1 cellular context compared by ENCODE assay signal in the genomic region with DNA sequence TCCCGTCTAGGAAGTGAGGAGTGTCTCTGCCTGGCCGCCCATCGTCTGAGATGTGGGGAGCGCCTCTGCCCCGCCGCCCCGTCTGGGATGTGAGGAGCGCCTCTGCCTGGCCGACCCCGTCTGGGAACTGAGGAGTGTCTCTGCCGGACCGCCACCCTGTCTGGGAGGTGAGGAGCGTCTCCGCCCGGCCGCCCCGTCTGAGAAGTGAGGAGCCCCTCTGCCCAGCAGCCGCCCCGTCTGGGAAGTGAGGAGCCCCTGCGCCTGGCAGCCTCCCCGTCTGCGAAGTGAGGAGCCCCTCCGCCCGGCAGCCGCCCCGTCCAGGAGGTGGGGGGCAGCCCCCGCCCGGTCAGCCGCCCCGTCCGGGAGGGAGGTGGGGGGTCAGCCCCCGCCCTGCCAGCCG. TPM values are rescaled to one million over a fixed set of nuclear protein-coding genes. Genes with fewer than 3 reads are reported as not detected.
"Had no signal": no experiment of that assay in that cellular context is flagged by ENCODE, and none has a peak within 500 bp of the region (broad histone marks: within the 10 kb centered on the region; RNA-seq: fewer than 3 reads in every experiment).

No MANE protein-coding gene starts in this region.

RNA-seq across cellular contexts. Expression of a gene that starts 52.3 kb away (rescaled TPM):
- polyA plus RNA-seq: mammary epithelial cell had no signal
